In the genomic region with DNA sequence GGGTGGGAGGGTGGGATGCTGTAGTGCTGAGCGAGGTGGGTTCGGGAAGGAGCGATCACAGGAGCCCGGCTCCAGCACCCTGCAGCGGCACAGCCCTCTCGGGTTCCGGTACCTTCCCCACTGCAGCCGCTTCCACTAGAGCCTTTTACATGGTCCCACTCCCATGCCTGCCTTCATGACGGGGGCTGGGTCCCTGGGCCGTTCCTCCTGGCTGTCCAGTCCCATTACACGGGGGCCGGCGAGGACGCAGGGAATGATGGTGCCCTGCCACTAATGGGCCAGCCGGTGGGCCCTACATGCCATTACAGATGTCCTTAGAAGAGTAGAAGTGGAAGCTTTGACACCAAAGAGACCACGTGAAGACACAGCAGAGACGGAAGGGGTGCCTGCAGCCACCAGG, we compare ENCODE assay signal across 25 cellular contexts.
"Had no signal": no experiment of that assay in that cellular context is flagged by ENCODE, and none has a peak within 500 bp of the region (broad histone marks: within the 10 kb centered on the region; RNA-seq: fewer than 3 reads in every experiment).

No MANE protein-coding gene starts in this region.

- H3K4me3 Mint-ChIP-seq: dendritic cell treated with granulocyte-macrophage colony-stimulating factor and Interleukin-4, amounts not matched to agents 40 ng/mL and 50 ng/mL, for 4 days; effector memory CD8-positive, alpha-beta T cell; endodermal cell had no signal

- H3K27me3 ChIP-seq: colonic mucosa, foreskin keratinocyte had no signal

- DNase-seq: colonic mucosa; cortex of kidney; dermis blood vessel endothelial cell; dorsolateral prefrontal cortex; effector CD4-positive, alpha-beta T cell; effector CD8-positive, alpha-beta T cell; effector memory CD4-positive, alpha-beta T cell; effector memory CD8-positive, alpha-beta T cell; endodermal cell; erythroblast; esophagus squamous epithelium; foreskin fibroblast; foreskin keratinocyte; foreskin melanocyte; gastrocnemius medialis; glutamatergic neuron; head of caudate nucleus; heart left ventricle; heart right ventricle had no signal

- H3K9me3 Mint-ChIP-seq: dendritic cell treated with granulocyte-macrophage colony-stimulating factor and Interleukin-4, amounts not matched to agents 40 ng/mL and 50 ng/mL, for 4 days; effector memory CD8-positive, alpha-beta T cell; endodermal cell had no signal

- H3K27ac ChIP-seq: colonic mucosa, coronary artery, dorsolateral prefrontal cortex, epithelial cell of prostate, esophagus muscularis mucosa, esophagus squamous epithelium, foreskin keratinocyte, gastrocnemius medialis, gastroesophageal sphincter, heart left ventricle, heart right ventricle had no signal

- H3K4me3 ChIP-seq: colonic mucosa, coronary artery, dorsolateral prefrontal cortex, esophagus muscularis mucosa, esophagus squamous epithelium, gastrocnemius medialis, gastroesophageal sphincter, heart left ventricle, heart right ventricle had no signal

- H3K27me3 Mint-ChIP-seq: dendritic cell treated with granulocyte-macrophage colony-stimulating factor and Interleukin-4, amounts not matched to agents 40 ng/mL and 50 ng/mL, for 4 days had no signal

- H3K4me1 ChIP-seq: colonic mucosa, esophagus muscularis mucosa, esophagus squamous epithelium, foreskin keratinocyte, gastrocnemius medialis, gastroesophageal sphincter, heart left ventricle, heart right ventricle had no signal

- ATAC-seq: effector memory CD8-positive, alpha-beta T cell; esophagus mucosa; foreskin keratinocyte; gastrocnemius medialis; gastroesophageal sphincter; heart left ventricle; heart right ventricle had no signal

- H3K36me3 ChIP-seq: colonic mucosa, esophagus muscularis mucosa, esophagus squamous epithelium, gastrocnemius medialis, gastroesophageal sphincter, heart left ventricle, heart right ventricle had no signal

- H3K27ac Mint-ChIP-seq: dendritic cell treated with granulocyte-macrophage colony-stimulating factor and Interleukin-4, amounts not matched to agents 40 ng/mL and 50 ng/mL, for 4 days; effector memory CD8-positive, alpha-beta T cell had no signal

- H3K9me3 ChIP-seq: colonic mucosa, esophagus squamous epithelium, gastrocnemius medialis, heart left ventricle had no signal
